1 cellular context compared by ENCODE assay signal in genomic region chr7:106009511-106010226, GRCh38.
TF ChIP-seq lines count a peak whose summit lies in the region.

No MANE protein-coding gene starts in this region.

TF ChIP-seq in GM12878, 131 proteins besides CTCF, POLR2A, EP300 and RAD21 (continued from another document):
- TF ChIP-seq BCLAF1 (IDR thresholded peaks at IDR 0.05) = no peak
- TF ChIP-seq CBX5 (IDR thresholded peaks at IDR 0.05; ENCODE audit: low read depth) = no peak
- TF ChIP-seq HCFC1 (IDR thresholded peaks at IDR 0.05; ENCODE audit: low read length) = no peak
- no peak for TF ChIP-seq ZNF24 (IDR thresholded peaks at IDR 0.05)
- TF ChIP-seq MAX (IDR thresholded peaks at IDR 0.05; ENCODE audit: low read depth, low read length) = no peak
- no peak for TF ChIP-seq MLLT1 (IDR thresholded peaks at IDR 0.05)
- TF ChIP-seq LARP7 (IDR thresholded peaks at IDR 0.05) = peak; percentile 47; the same call in 1 of the 2 replicates
- TF ChIP-seq ZNF217 (IDR thresholded peaks at IDR 0.05) = no peak
- no peak for TF ChIP-seq WRNIP1 (IDR thresholded peaks at IDR 0.05; ENCODE audit: borderline replicate concordance, low read depth, low read length)
- TF ChIP-seq CEBPB (IDR thresholded peaks at IDR 0.05; ENCODE audit: borderline replicate concordance in 1 of 2, low read depth in 2 of 2, low read length in 2 of 2) = no peak
- peak; percentile 29 for TF ChIP-seq RELA (IDR thresholded peaks at IDR 0.05; ENCODE audit: borderline replicate concordance, partially characterized antibody)
- no peak for TF ChIP-seq JUNB (IDR thresholded peaks at IDR 0.05)
- TF ChIP-seq SUZ12 (IDR thresholded peaks at IDR 0.05; ENCODE audit: unreplicated experiment) = no peak
- no peak for TF ChIP-seq CREM (IDR thresholded peaks at IDR 0.05; ENCODE audit: low read depth)
- no peak for TF ChIP-seq ZNF384 (IDR thresholded peaks at IDR 0.05; ENCODE audit: borderline replicate concordance, low read depth, low read length)
- TF ChIP-seq RCOR1 (conservative IDR thresholded peaks at IDR 0.05; ENCODE audit: low read depth, low read length) = no peak
- no peak for TF ChIP-seq ATF7 (IDR thresholded peaks at IDR 0.05; ENCODE audit: low read depth)
- TF ChIP-seq POLR2AphosphoS2 (IDR thresholded peaks at IDR 0.05; ENCODE audit: low read depth, low read length) = no peak
- no peak for TF ChIP-seq SREBF2 (IDR thresholded peaks at IDR 0.05; ENCODE audit: low read length)
- 0 out of 2 replicates have a peak, but pooled peaks have one; percentile 37 for TF ChIP-seq GATAD2B (conservative IDR thresholded peaks at IDR 0.05; ENCODE audit: low read depth)
- TF ChIP-seq STAT3 (IDR thresholded peaks at IDR 0.05; ENCODE audit: low read depth, low read length) = no peak
- TF ChIP-seq NKRF (conservative IDR thresholded peaks at IDR 0.05) = no peak
- no peak for TF ChIP-seq ZBTB33 (IDR thresholded peaks at IDR 0.05)
- TF ChIP-seq EGR1 (IDR thresholded peaks at IDR 0.05; ENCODE audit: borderline replicate concordance in 1 of 2, low read depth in 2 of 2, low read length in 2 of 2) = no peak
- no peak for TF ChIP-seq IRF3 (IDR thresholded peaks at IDR 0.05)
- no peak for TF ChIP-seq ZBTB4 (CRISPR knock-in tag; IDR thresholded peaks at IDR 0.05)
- TF ChIP-seq BCL3 (IDR thresholded peaks at IDR 0.05; ENCODE audit: borderline replicate concordance, insufficient read depth, low read depth, low read length, poor library complexity, severe bottlenecking) = no peak
- no peak for TF ChIP-seq BMI1 (IDR thresholded peaks at IDR 0.05; ENCODE audit: borderline replicate concordance)
- TF ChIP-seq EZH2 (IDR thresholded peaks at IDR 0.05; ENCODE audit: borderline replicate concordance, control insufficient read depth, low read depth, low read length) = no peak
- no peak for TF ChIP-seq MEF2B (IDR thresholded peaks at IDR 0.05; ENCODE audit: partially characterized antibody, poor library complexity, severe bottlenecking)
